In the genomic region with DNA sequence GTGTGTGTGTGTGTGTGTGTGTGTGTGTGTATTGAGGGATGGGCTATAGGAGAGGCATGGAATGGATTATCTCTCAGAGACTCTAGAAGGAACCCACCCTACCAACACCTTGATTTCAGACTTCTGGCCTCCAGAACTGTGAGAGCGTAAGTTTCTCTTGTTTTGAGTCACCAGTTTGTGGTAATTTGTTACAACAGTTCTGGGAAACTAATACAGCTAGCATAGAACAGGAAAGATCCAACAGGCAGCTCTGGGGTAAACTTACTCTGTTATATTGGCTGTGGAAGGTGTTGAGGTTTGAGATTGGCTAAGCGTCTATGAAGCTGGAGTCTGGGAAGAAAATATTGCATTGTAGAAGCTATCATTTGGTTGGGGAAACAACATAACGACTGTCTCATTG, we compare ENCODE assay signal across 21 cellular contexts.
"Had no signal": no experiment of that assay in that cellular context is flagged by ENCODE, and none has a peak within 500 bp of the region (broad histone marks: within the 10 kb centered on the region; RNA-seq: fewer than 3 reads in every experiment).

No MANE protein-coding gene starts in this region.

- H3K4me1 Mint-ChIP-seq: endodermal cell, nephron progenitor cell had no signal

- ATAC-seq: activated CD8-positive, alpha-beta T cell treated with anti-CD3 and anti-CD28 coated beads, Interleukin-2, amount 10 ng/mL, durations not matched to agents 7 days and 5 days; activated T-cell treated with anti-CD3 and anti-CD28 coated beads, Interleukin-2, amount 50 U/mL, for 4 hours; gastrocnemius medialis; left cardiac atrium; pancreas; psoas muscle; right cardiac atrium had no signal

- H3K27ac Mint-ChIP-seq: activated CD4-positive, alpha-beta T cell treated with anti-CD3 and anti-CD28 coated beads, Interleukin-2, amount 10 ng/mL, durations not matched to agents 7 days and 5 days; activated CD8-positive, alpha-beta T cell treated with anti-CD3 and anti-CD28 coated beads, Interleukin-2, amount 10 ng/mL, durations not matched to agents 7 days and 5 days; activated naive CD4-positive, alpha-beta T cell treated with anti-CD3 and anti-CD28 coated beads for 36 hours; endodermal cell; nephron progenitor cell; stimulated activated naive CD8-positive, alpha-beta T cell treated with anti-CD3 and anti-CD28 coated beads, Interleukin-15, Interleukin-2, amounts not matched to agents 100 ng/mL and 50 ng/mL, for 24 hours had no signal

- H3K4me3 Mint-ChIP-seq: activated CD4-positive, alpha-beta T cell treated with anti-CD3 and anti-CD28 coated beads, Interleukin-2, amount 10 ng/mL, durations not matched to agents 7 days and 5 days; activated CD8-positive, alpha-beta T cell treated with anti-CD3 and anti-CD28 coated beads, Interleukin-2, amount 10 ng/mL, durations not matched to agents 7 days and 5 days; activated naive CD4-positive, alpha-beta T cell treated with anti-CD3 and anti-CD28 coated beads for 36 hours; activated T-cell treated with anti-CD3 and anti-CD28 coated beads, Interleukin-2, amount 50 U/mL, for 4 hours; endodermal cell; nephron progenitor cell; stimulated activated naive CD8-positive, alpha-beta T cell treated with anti-CD3 and anti-CD28 coated beads, Interleukin-15, Interleukin-2, amounts not matched to agents 100 ng/mL and 50 ng/mL, for 24 hours had no signal

- DNase-seq: activated CD4-positive, alpha-beta T cell treated with anti-CD3 and anti-CD28 coated beads, Interleukin-2, amount 10 ng/mL, durations not matched to agents 7 days and 5 days; activated CD4-positive, CD25-positive, alpha-beta regulatory T cell treated with anti-CD3 and anti-CD28 coated beads, Interleukin-2, amount 50 U/mL, for 72 hours; activated CD8-positive, alpha-beta T cell treated with anti-CD3 and anti-CD28 coated beads, Interleukin-2, amount 10 ng/mL, durations not matched to agents 7 days and 5 days; activated naive CD4-positive, alpha-beta T cell treated with anti-CD3 and anti-CD28 coated beads for 36 hours; activated T-cell treated with anti-CD3 and anti-CD28 coated beads, Interleukin-2, amount 50 U/mL, for 4 hours; amygdala; cortex of kidney; endodermal cell; esophagus squamous epithelium; gastrocnemius medialis; head of caudate nucleus; islet precursor cell; left cardiac atrium; nephron progenitor cell; pancreas; psoas muscle; right cardiac atrium; stimulated activated CD4-positive, alpha-beta T cell treated with anti-CD3 and anti-CD28 coated beads, Interleukin-4, amount 100 ng/mL, for 24 hours; tibial artery; WERI-Rb-1 had no signal
